18 cellular contexts compared by ENCODE assay signal in genomic region chr11:69213964-69214363, GRCh38. TPM values are rescaled to one million over a fixed set of nuclear protein-coding genes. Genes with fewer than 3 reads are reported as not detected.
DNase-seq lines count a peak whose midpoint lies in the region; ATAC-seq and TF ChIP-seq lines count a peak whose summit lies in the region.
"Had no signal": no experiment of that assay in that cellular context is flagged by ENCODE, and none has a peak within 500 bp of the region (broad histone marks: within the 10 kb centered on the region; RNA-seq: fewer than 3 reads in every experiment).

No MANE protein-coding gene starts in this region.

- H3K9me3 Mint-ChIP-seq in activated CD4-positive, alpha-beta T cell treated with anti-CD3 and anti-CD28 coated beads for 36 hours (ENCODE audit: low read depth), result peaks cover 3% of the 10 kb centered on the region
- H3K9me3 Mint-ChIP-seq in natural killer cell treated with Interleukin-12 subunit alpha and Interleukin-12 subunit beta and Interleukin-15 and Interleukin-18, amount 100 ng/mL, for 72 hours, result peaks cover 5% of the 10 kb centered on the region
- H3K9me3 Mint-ChIP-seq in natural killer cell, result peaks cover 0 to 5% of the 10 kb centered on the region in 2 donors

- POLR2A ChIA-PET in activated CD4-positive, alpha-beta T cell treated with anti-CD3 and anti-CD28 coated beads for 36 hours (lab: Charles Lee), result interaction anchor here (0.7 kb wide), 1 partner anchor 344 kb away, joined by 5 read pairs; no protein-coding TSS in a partner anchor

- peaks cover 8% of the 10 kb centered on the region for H3K27me3 Mint-ChIP-seq in activated CD4-positive, alpha-beta T cell treated with anti-CD3 and anti-CD28 coated beads for 36 hours
- H3K27me3 Mint-ChIP-seq in natural killer cell treated with Interleukin-12 subunit alpha and Interleukin-12 subunit beta and Interleukin-15 and Interleukin-18, amount 100 ng/mL, for 72 hours, result peaks cover 17 to 31% of the 10 kb centered on the region in 2 donors
- H3K27me3 Mint-ChIP-seq in natural killer cell (ENCODE audit: low read depth in 2 of 2), result peaks cover 21 to 31% of the 10 kb centered on the region in 2 donors

- CTCF ChIA-PET in activated CD4-positive, alpha-beta T cell treated with anti-CD3 and anti-CD28 coated beads for 36 hours (lab: Charles Lee), result no interaction called here

- no peak for TF ChIP-seq CTCF in natural killer cell (IDR thresholded peaks at IDR 0.05)

- no peaks in the 10 kb centered on the region for H3K36me3 Mint-ChIP-seq in activated CD4-positive, alpha-beta T cell treated with anti-CD3 and anti-CD28 coated beads for 36 hours (ENCODE audit: low read depth)
- H3K36me3 Mint-ChIP-seq in natural killer cell treated with Interleukin-12 subunit alpha and Interleukin-12 subunit beta and Interleukin-15 and Interleukin-18, amount 100 ng/mL, for 72 hours, result no peaks in the 10 kb centered on the region
- H3K36me3 Mint-ChIP-seq in natural killer cell, result no peaks in the 10 kb centered on the region
- H3K36me3 Mint-ChIP-seq: CD14-positive monocyte had no signal

- no peak overlapping the region for H3K4me3 Mint-ChIP-seq in activated CD4-positive, alpha-beta T cell treated with anti-CD3 and anti-CD28 coated beads for 36 hours
- no peak overlapping the region for H3K4me3 Mint-ChIP-seq in natural killer cell treated with Interleukin-12 subunit alpha and Interleukin-12 subunit beta and Interleukin-15 and Interleukin-18, amount 100 ng/mL, for 72 hours
- no peak overlapping the region for H3K4me3 Mint-ChIP-seq in natural killer cell
- H3K4me3 Mint-ChIP-seq: CD14-positive monocyte had no signal

- no peak for ATAC-seq in activated CD4-positive, alpha-beta T cell treated with anti-CD3 and anti-CD28 coated beads for 36 hours
- no peak for ATAC-seq in natural killer cell treated with Interleukin-12 subunit alpha and Interleukin-12 subunit beta and Interleukin-15 and Interleukin-18, amount 100 ng/mL, for 72 hours
- ATAC-seq in natural killer cell (no peak), HG03196 (IDR thresholded peaks at IDR 0.05; ENCODE audit: unreplicated experiment) (no peak)

- peak overlapping the region; percentile 23 for H3K27ac Mint-ChIP-seq in activated CD4-positive, alpha-beta T cell treated with anti-CD3 and anti-CD28 coated beads for 36 hours
- no peak overlapping the region for H3K27ac Mint-ChIP-seq in natural killer cell treated with Interleukin-12 subunit alpha and Interleukin-12 subunit beta and Interleukin-15 and Interleukin-18, amount 100 ng/mL, for 72 hours
- H3K27ac Mint-ChIP-seq in natural killer cell, result no peak overlapping the region
- H3K27ac Mint-ChIP-seq: CD14-positive monocyte had no signal

- DNase-seq in activated CD4-positive, alpha-beta T cell treated with anti-CD3 and anti-CD28 coated beads for 36 hours, result no peak
- DNase-seq in activated CD4-positive, alpha-beta T cell treated with anti-CD3 and anti-CD28 coated beads for 48 hours, result no peak
- peak; percentile 13 for DNase-seq in natural killer cell treated with Interleukin-12 subunit alpha and Interleukin-12 subunit beta and Interleukin-15 and Interleukin-18, amount 100 ng/mL, for 72 hours (ENCODE audit: low spot score)
- DNase-seq in natural killer cell (no peak), mesenteric fat pad (ENCODE audit: low spot score) (peak; percentile 62), NCI-H2227 (lab: John Stamatoyannopoulos, UW; ENCODE audit: unreplicated experiment) (no peak), NCI-H2196 treated with DMSO at 0.1 percent for 48 hours (lab: John Stamatoyannopoulos, UW; ENCODE audit: unreplicated experiment) (no peak)
- DNase-seq: H7, MV-4-11, NCI-H187, NCI-H2107, NCI-H226, NCI-H524, NCI-H82 had no signal

- peaks cover 27% of the 10 kb centered on the region for H3K4me1 Mint-ChIP-seq in activated CD4-positive, alpha-beta T cell treated with anti-CD3 and anti-CD28 coated beads for 36 hours
- H3K4me1 Mint-ChIP-seq in natural killer cell treated with Interleukin-12 subunit alpha and Interleukin-12 subunit beta and Interleukin-15 and Interleukin-18, amount 100 ng/mL, for 72 hours (ENCODE audit: low read depth in 2 of 2), result no peaks in the 10 kb centered on the region
- no peaks in the 10 kb centered on the region for H3K4me1 Mint-ChIP-seq in natural killer cell

- intact Hi-C loops in activated CD4-positive, alpha-beta T cell treated with anti-CD3 and anti-CD28 coated beads for 36 hours (cut with DNase I, micrococcal nuclease), result loop anchor here (1.0 to 2.0 kb wide), 3 partner anchors 25 to 91 kb away; no protein-coding TSS in a partner anchor
- intact Hi-C loops in natural killer cell (cut with micrococcal nuclease), result no loop called here

RNA-seq across cellular contexts. Expression of gene SMIM38, which starts 58.2 kb away (rescaled TPM):
- total RNA-seq in activated CD4-positive, alpha-beta T cell treated with anti-CD3 and anti-CD28 coated beads for 36 hours, result under 1 TPM; 0.47 to 0.94 TPM
- under 1 TPM in 1 of 2 donors, not detected in 1; 0.89 TPM for total RNA-seq in natural killer cell treated with Interleukin-12 subunit alpha and Interleukin-12 subunit beta and Interleukin-15 and Interleukin-18, amount 100 ng/mL, for 72 hours
- total RNA-seq in natural killer cell, result under 1 TPM; 0.23 to 0.42 (median 0.40) TPM
- 0.29 TPM for total RNA-seq in mesenteric fat pad
- total RNA-seq: HT1080, RPMI7951 had no signal

Comparison
In these comparisons a context has a peak if more than half of its experiments do, and no peak if none do; other contexts are left out.
1. DNase-seq: peak in natural killer cell treated with Interleukin-12 subunit alpha and Interleukin-12 subunit beta and Interleukin-15 and Interleukin-18, amount 100 ng/mL, for 72 hours (single experiment) and mesenteric fat pad (single experiment); none in activated CD4-positive, alpha-beta T cell treated with anti-CD3 and anti-CD28 coated beads for 36 hours (single experiment), activated CD4-positive, alpha-beta T cell treated with anti-CD3 and anti-CD28 coated beads for 48 hours (single experiment), natural killer cell (single experiment), NCI-H2227 (single experiment) and NCI-H2196 treated with DMSO at 0.1 percent for 48 hours (single experiment).